In the genomic region with DNA sequence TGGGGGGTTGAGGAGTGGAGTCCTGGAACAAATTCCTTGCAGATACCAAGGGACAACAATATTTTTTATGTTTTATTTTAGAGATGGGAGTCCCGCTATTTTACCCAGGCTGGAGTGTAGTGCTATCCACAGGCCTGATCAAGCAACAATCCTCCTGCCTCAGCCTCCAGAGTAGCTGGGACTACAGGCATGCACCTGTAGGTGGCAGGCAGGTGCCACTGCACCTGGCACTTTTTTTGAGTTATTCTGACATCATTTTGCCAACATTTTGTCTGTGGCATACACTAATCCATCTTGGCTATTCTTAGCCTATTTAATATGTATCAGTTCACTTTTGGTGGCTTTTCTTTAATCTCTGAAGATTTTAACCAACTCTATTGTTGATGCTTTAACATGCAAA, we compare ENCODE assay signal across 1 cellular context.
TF ChIP-seq lines count a peak whose summit lies in the region.

No MANE protein-coding gene starts in this region.

TF ChIP-seq in HCT116, 20 proteins besides CTCF, POLR2A, EP300 and RAD21 (continued from another document):
- TF ChIP-seq, protein P1, sequence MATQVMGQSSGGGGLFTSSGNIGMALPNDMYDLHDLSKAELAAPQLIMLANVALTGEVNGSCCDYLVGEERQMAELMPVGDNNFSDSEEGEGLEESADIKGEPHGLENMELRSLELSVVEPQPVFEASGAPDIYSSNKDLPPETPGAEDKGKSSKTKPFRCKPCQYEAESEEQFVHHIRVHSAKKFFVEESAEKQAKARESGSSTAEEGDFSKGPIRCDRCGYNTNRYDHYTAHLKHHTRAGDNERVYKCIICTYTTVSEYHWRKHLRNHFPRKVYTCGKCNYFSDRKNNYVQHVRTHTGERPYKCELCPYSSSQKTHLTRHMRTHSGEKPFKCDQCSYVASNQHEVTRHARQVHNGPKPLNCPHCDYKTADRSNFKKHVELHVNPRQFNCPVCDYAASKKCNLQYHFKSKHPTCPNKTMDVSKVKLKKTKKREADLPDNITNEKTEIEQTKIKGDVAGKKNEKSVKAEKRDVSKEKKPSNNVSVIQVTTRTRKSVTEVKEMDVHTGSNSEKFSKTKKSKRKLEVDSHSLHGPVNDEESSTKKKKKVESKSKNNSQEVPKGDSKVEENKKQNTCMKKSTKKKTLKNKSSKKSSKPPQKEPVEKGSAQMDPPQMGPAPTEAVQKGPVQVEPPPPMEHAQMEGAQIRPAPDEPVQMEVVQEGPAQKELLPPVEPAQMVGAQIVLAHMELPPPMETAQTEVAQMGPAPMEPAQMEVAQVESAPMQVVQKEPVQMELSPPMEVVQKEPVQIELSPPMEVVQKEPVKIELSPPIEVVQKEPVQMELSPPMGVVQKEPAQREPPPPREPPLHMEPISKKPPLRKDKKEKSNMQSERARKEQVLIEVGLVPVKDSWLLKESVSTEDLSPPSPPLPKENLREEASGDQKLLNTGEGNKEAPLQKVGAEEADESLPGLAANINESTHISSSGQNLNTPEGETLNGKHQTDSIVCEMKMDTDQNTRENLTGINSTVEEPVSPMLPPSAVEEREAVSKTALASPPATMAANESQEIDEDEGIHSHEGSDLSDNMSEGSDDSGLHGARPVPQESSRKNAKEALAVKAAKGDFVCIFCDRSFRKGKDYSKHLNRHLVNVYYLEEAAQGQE (IDR thresholded peaks at IDR 0.05; ENCODE audit: low read depth) = no peak
- TF ChIP-seq ZNF274 (IDR thresholded peaks at IDR 0.05; ENCODE audit: low read depth, low read length) = no peak
- TF ChIP-seq, protein P2, sequence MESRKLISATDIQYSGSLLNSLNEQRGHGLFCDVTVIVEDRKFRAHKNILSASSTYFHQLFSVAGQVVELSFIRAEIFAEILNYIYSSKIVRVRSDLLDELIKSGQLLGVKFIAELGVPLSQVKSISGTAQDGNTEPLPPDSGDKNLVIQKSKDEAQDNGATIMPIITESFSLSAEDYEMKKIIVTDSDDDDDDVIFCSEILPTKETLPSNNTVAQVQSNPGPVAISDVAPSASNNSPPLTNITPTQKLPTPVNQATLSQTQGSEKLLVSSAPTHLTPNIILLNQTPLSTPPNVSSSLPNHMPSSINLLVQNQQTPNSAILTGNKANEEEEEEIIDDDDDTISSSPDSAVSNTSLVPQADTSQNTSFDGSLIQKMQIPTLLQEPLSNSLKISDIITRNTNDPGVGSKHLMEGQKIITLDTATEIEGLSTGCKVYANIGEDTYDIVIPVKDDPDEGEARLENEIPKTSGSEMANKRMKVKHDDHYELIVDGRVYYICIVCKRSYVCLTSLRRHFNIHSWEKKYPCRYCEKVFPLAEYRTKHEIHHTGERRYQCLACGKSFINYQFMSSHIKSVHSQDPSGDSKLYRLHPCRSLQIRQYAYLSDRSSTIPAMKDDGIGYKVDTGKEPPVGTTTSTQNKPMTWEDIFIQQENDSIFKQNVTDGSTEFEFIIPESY (IDR thresholded peaks at IDR 0.05; ENCODE audit: extremely low read depth, insufficient replicate concordance, low read length) = no peak
- no peak for TF ChIP-seq YY1 (IDR thresholded peaks at IDR 0.05; ENCODE audit: extremely low read depth, insufficient replicate concordance, low read depth, low read length)
- TF ChIP-seq ELF1 (IDR thresholded peaks at IDR 0.05; ENCODE audit: borderline replicate concordance, low read depth) = no peak
- TF ChIP-seq ZFX (IDR thresholded peaks at IDR 0.05) = no peak
- TF ChIP-seq FOSL1 (IDR thresholded peaks at IDR 0.05; ENCODE audit: low read depth) = no peak
- TF ChIP-seq, protein P3, sequence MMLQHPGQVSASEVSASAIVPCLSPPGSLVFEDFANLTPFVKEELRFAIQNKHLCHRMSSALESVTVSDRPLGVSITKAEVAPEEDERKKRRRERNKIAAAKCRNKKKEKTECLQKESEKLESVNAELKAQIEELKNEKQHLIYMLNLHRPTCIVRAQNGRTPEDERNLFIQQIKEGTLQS (IDR thresholded peaks at IDR 0.05) = no peak
- no peak for TF ChIP-seq JUND (IDR thresholded peaks at IDR 0.05)
- TF ChIP-seq CEBPB (IDR thresholded peaks at IDR 0.05; ENCODE audit: low read depth) = no peak
- TF ChIP-seq MAX (IDR thresholded peaks at IDR 0.05) = no peak
- no peak for TF ChIP-seq SRF (IDR thresholded peaks at IDR 0.05; ENCODE audit: low read depth)
- TF ChIP-seq SIN3A (IDR thresholded peaks at IDR 0.05; ENCODE audit: low read depth) = no peak
- TF ChIP-seq SP1 (IDR thresholded peaks at IDR 0.05; ENCODE audit: low read depth) = no peak
